Comparison of ENCODE assay signal across 8 cellular contexts in the genomic region with DNA sequence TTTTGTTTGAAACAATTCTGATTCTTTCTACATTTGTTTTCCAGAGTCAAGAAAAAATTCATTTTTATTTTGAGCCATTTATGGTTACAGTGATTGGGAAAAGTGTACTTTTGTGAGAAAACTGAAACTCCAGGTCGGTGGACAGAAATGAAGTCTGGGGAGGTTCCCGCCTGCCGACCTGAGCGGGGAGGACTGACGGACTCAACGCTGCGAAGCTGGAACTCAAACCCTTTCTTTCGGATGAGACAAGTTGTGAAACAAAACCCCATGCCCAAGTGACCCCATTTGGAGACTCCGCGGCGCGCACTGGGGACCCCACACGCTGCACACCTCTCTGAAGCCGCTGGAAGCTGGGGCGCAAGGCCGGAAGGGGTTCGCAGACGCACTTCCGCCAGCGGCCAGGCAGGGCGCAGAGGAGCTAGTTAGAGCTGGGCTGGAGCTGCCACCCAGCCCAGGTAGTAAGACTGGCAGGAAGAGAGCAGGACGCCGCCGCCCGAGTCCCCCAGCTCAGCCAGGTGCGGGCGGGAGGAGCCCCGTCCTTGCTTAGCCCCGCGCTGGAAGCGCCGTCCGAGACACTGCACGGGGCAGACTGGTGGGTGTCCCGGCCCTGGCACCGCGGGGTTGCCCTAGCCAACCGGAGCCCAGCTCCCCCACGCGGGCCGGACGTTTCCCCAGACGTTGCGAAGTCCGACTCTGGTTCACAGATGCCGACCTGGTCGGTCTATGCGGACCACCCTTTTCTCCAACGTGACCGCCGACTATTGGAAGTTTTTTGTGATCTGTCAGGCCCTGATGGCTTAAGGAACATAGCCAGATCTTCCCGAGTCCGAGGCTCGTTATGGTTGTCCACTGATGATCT. TPM values are rescaled to one million over a fixed set of nuclear protein-coding genes. Genes with fewer than 3 reads are reported as not detected.
DNase-seq lines count a peak whose midpoint lies in the region; ATAC-seq lines count a peak whose summit lies in the region.

No MANE protein-coding gene starts in this region.

- H3K36me3 ChIP-seq in CD4-positive, CD25-positive, alpha-beta regulatory T cell (ENCODE audit: control insufficient read depth, insufficient read depth, low read length), result no peaks in the 10 kb centered on the region
- H3K36me3 ChIP-seq in effector memory CD4-positive, alpha-beta T cell (ENCODE audit: control insufficient read depth, insufficient read depth, low read length), result no peaks in the 10 kb centered on the region

- H3K27ac ChIP-seq in CD4-positive, CD25-positive, alpha-beta regulatory T cell (ENCODE audit: insufficient read depth, low read length, poor library complexity, severe bottlenecking), result peak overlapping the region; percentile 62
- H3K27ac ChIP-seq in effector memory CD4-positive, alpha-beta T cell (ENCODE audit: insufficient read depth, low read length, poor library complexity, severe bottlenecking), result peak overlapping the region; percentile 58

- peaks cover 3% of the 10 kb centered on the region for H3K27me3 ChIP-seq in CD4-positive, CD25-positive, alpha-beta regulatory T cell (ENCODE audit: control insufficient read depth, insufficient read depth, low read length)
- H3K27me3 ChIP-seq in effector memory CD4-positive, alpha-beta T cell (replicated peaks; ENCODE audit: control insufficient read depth, insufficient read depth, low read length, poor library complexity, severe bottlenecking), result no peaks in the 10 kb centered on the region

- POLR2A ChIA-PET in activated CD8-positive, alpha-beta T cell treated with anti-CD3 and anti-CD28 coated beads, Interleukin-2, amount 10 ng/mL, durations not matched to agents 7 days and 5 days (lab: Charles Lee), result interaction anchor here (0.6 to 1.9 kb wide), 8 partner anchors 16 to 295 kb away, joined by 3 to 6 read pairs (median 5); a partner anchor contains a TSS

- H3K9me3 Mint-ChIP-seq in CD4-positive, CD25-positive, alpha-beta regulatory T cell, result peaks cover 0 to 7% (median 0%) of the 10 kb centered on the region in 7 donors
- no peaks in the 10 kb centered on the region for H3K9me3 Mint-ChIP-seq in activated CD8-positive, alpha-beta T cell treated with anti-CD3 and anti-CD28 coated beads, Interleukin-2, amount 10 ng/mL, durations not matched to agents 7 days and 5 days (ENCODE audit: insufficient read depth)
- H3K9me3 Mint-ChIP-seq in memory B cell, result peaks cover 3% of the 10 kb centered on the region

- peaks cover 0 to 14% (median 11%) of the 10 kb centered on the region in 4 donors for H3K4me1 Mint-ChIP-seq in CD4-positive, CD25-positive, alpha-beta regulatory T cell
- H3K4me1 Mint-ChIP-seq in activated CD8-positive, alpha-beta T cell treated with anti-CD3 and anti-CD28 coated beads, Interleukin-2, amount 10 ng/mL, durations not matched to agents 7 days and 5 days (ENCODE audit: low read depth), result peaks cover 14% of the 10 kb centered on the region
- H3K4me1 Mint-ChIP-seq in memory B cell, result peaks cover 4% of the 10 kb centered on the region

- peak overlapping the region; percentile 90 to 98 (median 91) for H3K4me3 Mint-ChIP-seq in CD4-positive, CD25-positive, alpha-beta regulatory T cell
- H3K4me3 Mint-ChIP-seq in activated CD8-positive, alpha-beta T cell treated with anti-CD3 and anti-CD28 coated beads, Interleukin-2, amount 10 ng/mL, durations not matched to agents 7 days and 5 days, result peak overlapping the region; percentile 82
- peak overlapping the region; percentile 96 for H3K4me3 Mint-ChIP-seq in memory B cell

- peak overlapping the region; percentile 81 for H3K4me3 ChIP-seq in CD4-positive, CD25-positive, alpha-beta regulatory T cell (ENCODE audit: low read depth, low read length)
- H3K4me3 ChIP-seq in effector memory CD4-positive, alpha-beta T cell (ENCODE audit: insufficient read depth, low read depth, low read length, poor library complexity, severe bottlenecking), result peak overlapping the region; percentile 74

- peak overlapping the region; percentile 90 to 96 (median 95) for H3K27ac Mint-ChIP-seq in CD4-positive, CD25-positive, alpha-beta regulatory T cell
- peak overlapping the region; percentile 86 for H3K27ac Mint-ChIP-seq in activated CD8-positive, alpha-beta T cell treated with anti-CD3 and anti-CD28 coated beads, Interleukin-2, amount 10 ng/mL, durations not matched to agents 7 days and 5 days
- peak overlapping the region; percentile 92 for H3K27ac Mint-ChIP-seq in memory B cell

- no peaks in the 10 kb centered on the region for H3K9me3 ChIP-seq in CD4-positive, CD25-positive, alpha-beta regulatory T cell (ENCODE audit: control insufficient read depth in 2 of 2, low read length in 2 of 2)
- no peaks in the 10 kb centered on the region for H3K9me3 ChIP-seq in effector memory CD4-positive, alpha-beta T cell (ENCODE audit: control insufficient read depth, low read length)

- no peaks in the 10 kb centered on the region for H3K36me3 Mint-ChIP-seq in CD4-positive, CD25-positive, alpha-beta regulatory T cell
- no peaks in the 10 kb centered on the region for H3K36me3 Mint-ChIP-seq in activated CD8-positive, alpha-beta T cell treated with anti-CD3 and anti-CD28 coated beads, Interleukin-2, amount 10 ng/mL, durations not matched to agents 7 days and 5 days (ENCODE audit: low read depth)
- peaks cover 3% of the 10 kb centered on the region for H3K36me3 Mint-ChIP-seq in memory B cell

- DNase-seq in CD4-positive, CD25-positive, alpha-beta regulatory T cell, result peak; percentile 67 to 95 (median 82)
- peak; percentile 76 for DNase-seq in NCI-H748 treated with DMSO at 0.1 percent for 48 hours (lab: John Stamatoyannopoulos, UW)
- peak; percentile 89 for DNase-seq in activated CD8-positive, alpha-beta T cell treated with anti-CD3 and anti-CD28 coated beads, Interleukin-2, amount 10 ng/mL, durations not matched to agents 7 days and 5 days
- DNase-seq in effector memory CD4-positive, alpha-beta T cell, result peak; percentile 58 to 70 (median 68)
- DNase-seq in memory B cell (ENCODE audit: low spot score in 2 of 2), result peak; percentile 79 to 84
- peak; percentile 68 to 74 (median 70) for DNase-seq in stimulated activated CD4-positive, alpha-beta T cell treated with anti-CD3 and anti-CD28 coated beads, TNF-alpha, amount 100 ng/mL, for 48 hours (ENCODE audit: low read depth in 3 of 3)

- CTCF ChIA-PET in activated CD8-positive, alpha-beta T cell treated with anti-CD3 and anti-CD28 coated beads, Interleukin-2, amount 10 ng/mL, durations not matched to agents 7 days and 5 days (lab: Charles Lee), result interaction anchor here (0.6 to 2.2 kb wide), 16 partner anchors 8 to 566 kb away, joined by 3 to 13 read pairs (median 3); a partner anchor contains a TSS

- H3K4me1 ChIP-seq in CD4-positive, CD25-positive, alpha-beta regulatory T cell (ENCODE audit: control insufficient read depth, insufficient read depth, low read length, poor library complexity, severe bottlenecking), result peaks cover 12% of the 10 kb centered on the region
- peaks cover 5% of the 10 kb centered on the region for H3K4me1 ChIP-seq in effector memory CD4-positive, alpha-beta T cell (ENCODE audit: control insufficient read depth, insufficient read depth, low read length, poor library complexity, severe bottlenecking)

- peak; percentile 100 for ATAC-seq in CD4-positive, CD25-positive, alpha-beta regulatory T cell (ENCODE audit: low read depth in 2 of 2)
- ATAC-seq in GM19351 (IDR thresholded peaks at IDR 0.05; ENCODE audit: unreplicated experiment) (peak; percentile 99), HG03521 (IDR thresholded peaks at IDR 0.05; ENCODE audit: unreplicated experiment) (peak; percentile 99), memory B cell (ENCODE audit: low read depth) (peak; percentile 99)
- peak; percentile 100 for ATAC-seq in activated CD8-positive, alpha-beta T cell treated with anti-CD3 and anti-CD28 coated beads, Interleukin-2, amount 10 ng/mL, durations not matched to agents 7 days and 5 days

- H3K27me3 Mint-ChIP-seq in CD4-positive, CD25-positive, alpha-beta regulatory T cell, result peaks cover 36% of the 10 kb centered on the region
- H3K27me3 Mint-ChIP-seq in activated CD8-positive, alpha-beta T cell treated with anti-CD3 and anti-CD28 coated beads, Interleukin-2, amount 10 ng/mL, durations not matched to agents 7 days and 5 days (ENCODE audit: low read depth), result peaks cover 30% of the 10 kb centered on the region
- peaks cover 2% of the 10 kb centered on the region for H3K27me3 Mint-ChIP-seq in memory B cell

RNA-seq across cellular contexts. Expression of a gene that starts 19.8 kb away (rescaled TPM):
- total RNA-seq in CD4-positive, CD25-positive, alpha-beta regulatory T cell, result 8.0 TPM
- 10 to 100 TPM; 11.5 to 26.5 (median 14.5) TPM for polyA plus RNA-seq in CD4-positive, CD25-positive, alpha-beta regulatory T cell
- 1 to 10 TPM; 2.9 to 4.5 TPM for total RNA-seq in activated CD8-positive, alpha-beta T cell treated with anti-CD3 and anti-CD28 coated beads, Interleukin-2, amount 10 ng/mL, durations not matched to agents 7 days and 5 days

RNA-seq across cellular contexts. Expression of a gene that starts 24.3 kb away (rescaled TPM):
- 4.3 TPM for total RNA-seq in CD4-positive, CD25-positive, alpha-beta regulatory T cell
- under 1 TPM in 3 of 4 donors, not detected in 1; 0.24 to 0.57 (median 0.40) TPM for polyA plus RNA-seq in CD4-positive, CD25-positive, alpha-beta regulatory T cell
- under 1 TPM; 0.84 to 0.97 TPM for total RNA-seq in activated CD8-positive, alpha-beta T cell treated with anti-CD3 and anti-CD28 coated beads, Interleukin-2, amount 10 ng/mL, durations not matched to agents 7 days and 5 days

RNA-seq across cellular contexts. Expression of a gene that starts 37.1 kb away (rescaled TPM):
- total RNA-seq in CD4-positive, CD25-positive, alpha-beta regulatory T cell, result 27.4 TPM
- 1 to 10 TPM in 3 of 4 donors, under 1 TPM in 1; 0.78 to 4.1 (median 1.6) TPM for polyA plus RNA-seq in CD4-positive, CD25-positive, alpha-beta regulatory T cell
- total RNA-seq in activated CD8-positive, alpha-beta T cell treated with anti-CD3 and anti-CD28 coated beads, Interleukin-2, amount 10 ng/mL, durations not matched to agents 7 days and 5 days, result 10 to 100 TPM; 17.6 to 18.7 TPM

Comparison
In these comparisons a context has a peak if more than half of its experiments do, and no peak if none do; other contexts are left out.
1. Peak in every context shown above with its lines: DNase-seq, ATAC-seq, H3K4me3 ChIP-seq and H3K27ac ChIP-seq.